ENCODE assay signal across 8 cellular contexts in genomic region chr17:68498479-68499326, GRCh38. TPM values are rescaled to one million over a fixed set of nuclear protein-coding genes. Genes with fewer than 3 reads are reported as not detected.
DNase-seq lines count a peak whose midpoint lies in the region; ATAC-seq lines count a peak whose summit lies in the region.

No MANE protein-coding gene starts in this region.

- peaks cover 10% of the 10 kb centered on the region for H3K9me3 Mint-ChIP-seq in activated CD4-positive, alpha-beta T cell treated with anti-CD3 and anti-CD28 coated beads for 36 hours (ENCODE audit: low read depth)
- no peaks in the 10 kb centered on the region for H3K9me3 Mint-ChIP-seq in stimulated activated memory B cell treated with anti-CD40 and anti-IgM and Interleukin-4, amounts not matched to agents 10 μg/mL and 1 μg/mL and 100 μg/mL, for 72 hours

- intact Hi-C loops in activated CD4-positive, alpha-beta T cell treated with anti-CD3 and anti-CD28 coated beads for 36 hours (cut with DNase I, micrococcal nuclease) = loop anchor here in 1 of 2 experiments (1.0 kb wide), 1 partner anchor 13 kb away; no protein-coding TSS in a partner anchor

- CTCF ChIA-PET in activated CD4-positive, alpha-beta T cell treated with anti-CD3 and anti-CD28 coated beads for 36 hours (lab: Charles Lee) = interaction anchor here (0.9 to 2.0 kb wide), 5 partner anchors 11 to 115 kb away, joined by 3 to 6 read pairs (median 4); partner anchors contain the start of gene PRKAR1A

- H3K36me3 Mint-ChIP-seq in activated CD4-positive, alpha-beta T cell treated with anti-CD3 and anti-CD28 coated beads for 36 hours (ENCODE audit: low read depth) = peaks cover 2% of the 10 kb centered on the region
- H3K36me3 Mint-ChIP-seq in stimulated activated memory B cell treated with anti-CD40 and anti-IgM and Interleukin-4, amounts not matched to agents 10 μg/mL and 1 μg/mL and 100 μg/mL, for 72 hours = no peaks in the 10 kb centered on the region

- peak overlapping the region; percentile 73 for H3K27ac Mint-ChIP-seq in activated CD4-positive, alpha-beta T cell treated with anti-CD3 and anti-CD28 coated beads for 36 hours
- H3K27ac Mint-ChIP-seq in stimulated activated memory B cell treated with anti-CD40 and anti-IgM and Interleukin-4, amounts not matched to agents 10 μg/mL and 1 μg/mL and 100 μg/mL, for 72 hours = peak overlapping the region; percentile 92

- H3K27me3 Mint-ChIP-seq in activated CD4-positive, alpha-beta T cell treated with anti-CD3 and anti-CD28 coated beads for 36 hours = peaks cover 2% of the 10 kb centered on the region
- no peaks in the 10 kb centered on the region for H3K27me3 Mint-ChIP-seq in stimulated activated memory B cell treated with anti-CD40 and anti-IgM and Interleukin-4, amounts not matched to agents 10 μg/mL and 1 μg/mL and 100 μg/mL, for 72 hours

- no peak overlapping the region for H3K4me3 Mint-ChIP-seq in activated CD4-positive, alpha-beta T cell treated with anti-CD3 and anti-CD28 coated beads for 36 hours
- peak overlapping the region; percentile 47 for H3K4me3 Mint-ChIP-seq in stimulated activated memory B cell treated with anti-CD40 and anti-IgM and Interleukin-4, amounts not matched to agents 10 μg/mL and 1 μg/mL and 100 μg/mL, for 72 hours

- ATAC-seq in activated CD4-positive, alpha-beta T cell treated with anti-CD3 and anti-CD28 coated beads for 36 hours = peak; percentile 16
- peak; percentile 14 for ATAC-seq in HG03378 (IDR thresholded peaks at IDR 0.05; ENCODE audit: unreplicated experiment)
- peak; percentile 40 for ATAC-seq in stimulated activated memory B cell treated with anti-CD40 and anti-IgM and Interleukin-4, amounts not matched to agents 10 μg/mL and 1 μg/mL and 100 μg/mL, for 72 hours

- peaks cover 21% of the 10 kb centered on the region for H3K4me1 Mint-ChIP-seq in activated CD4-positive, alpha-beta T cell treated with anti-CD3 and anti-CD28 coated beads for 36 hours
- peaks cover 21% of the 10 kb centered on the region for H3K4me1 Mint-ChIP-seq in stimulated activated memory B cell treated with anti-CD40 and anti-IgM and Interleukin-4, amounts not matched to agents 10 μg/mL and 1 μg/mL and 100 μg/mL, for 72 hours

- POLR2A ChIA-PET in activated CD4-positive, alpha-beta T cell treated with anti-CD3 and anti-CD28 coated beads for 36 hours (lab: Charles Lee) = interaction anchor here (0.9 kb wide), 1 partner anchor 14 kb away, joined by 4 read pairs; the partner anchor contains the start of gene PRKAR1A

- peak; percentile 21 for DNase-seq in activated CD4-positive, alpha-beta T cell treated with anti-CD3 and anti-CD28 coated beads for 36 hours
- DNase-seq in activated CD4-positive, alpha-beta T cell treated with anti-CD3 and anti-CD28 coated beads, Interleukin-2, amount 50 U/mL, for 4 hours = no peak
- DNase-seq in amniotic epithelial cell (ENCODE audit: low read depth) (peak; percentile 74), NCI-H524 (lab: John Stamatoyannopoulos, UW) (no peak), kidney tubule cell (ENCODE audit: low spot score) (no peak)
- no peak for DNase-seq in stimulated activated CD4-positive, alpha-beta T cell treated with anti-CD3 and anti-CD28 coated beads, Interleukin-4, amount 100 ng/mL, for 24 hours

RNA-seq across cellular contexts. Expression of gene PRKAR1A, which starts 13.5 kb away (rescaled TPM):
- 100 to 1,000 TPM; 165 to 167 TPM for total RNA-seq in activated CD4-positive, alpha-beta T cell treated with anti-CD3 and anti-CD28 coated beads for 36 hours

RNA-seq across cellular contexts. Expression of gene WIPI1, which starts 41.4 kb away (rescaled TPM):
- total RNA-seq in activated CD4-positive, alpha-beta T cell treated with anti-CD3 and anti-CD28 coated beads for 36 hours = 10 to 100 TPM; 14.0 to 17.6 TPM

Comparison
In these comparisons a context has a peak if more than half of its experiments do, and no peak if none do; other contexts are left out.
1. DNase-seq: peak in activated CD4-positive, alpha-beta T cell treated with anti-CD3 and anti-CD28 coated beads for 36 hours (single experiment) and amniotic epithelial cell (single experiment); none in activated CD4-positive, alpha-beta T cell treated with anti-CD3 and anti-CD28 coated beads, Interleukin-2, amount 50 U/mL, for 4 hours (0 of 2), stimulated activated CD4-positive, alpha-beta T cell treated with anti-CD3 and anti-CD28 coated beads, Interleukin-4, amount 100 ng/mL, for 24 hours (single experiment), NCI-H524 (0 of 2) and kidney tubule cell (single experiment).
2. Peak in every context shown above with its lines, with median percentiles within 50 percentile points of each other: ATAC-seq.